Comparison of ENCODE assay signal across 14 cellular contexts in genomic region chr12:34393086-34393820, GRCh38.
DNase-seq lines count a peak whose midpoint lies in the region; ATAC-seq and TF ChIP-seq lines count a peak whose summit lies in the region.
"Had no signal": no experiment of that assay in that cellular context is flagged by ENCODE, and none has a peak within 500 bp of the region (broad histone marks: within the 10 kb centered on the region; RNA-seq: fewer than 3 reads in every experiment).

No MANE protein-coding gene starts in this region.

- H3K36me3 ChIP-seq in right atrium auricular region (no peaks in the 10 kb centered on the region), mammary epithelial cell (ENCODE audit: insufficient read depth, low read length) (no peaks in the 10 kb centered on the region)
- H3K36me3 ChIP-seq: esophagus squamous epithelium had no signal

- H3K9ac ChIP-seq in mammary epithelial cell (ENCODE audit: insufficient read depth, low read length) = no peak overlapping the region

- no peak for TF ChIP-seq CTCF in GM13977 (IDR thresholded peaks at IDR 0.05; ENCODE audit: extremely low read depth, insufficient read depth, missing control alignments)
- TF ChIP-seq CTCF in right atrium auricular region (IDR thresholded peaks at IDR 0.05) = no peak
- no peak for TF ChIP-seq CTCF in progenitor cell of endocrine pancreas (IDR thresholded peaks at IDR 0.05; ENCODE audit: unreplicated experiment)
- TF ChIP-seq CTCF in mammary epithelial cell (conservative IDR thresholded peaks at IDR 0.05 in 1 of 2, IDR thresholded peaks at IDR 0.05 in 1 of 2; ENCODE audit: extremely low read depth in 1 of 2, insufficient read depth in 1 of 2, low read depth in 1 of 2, low read length in 2 of 2) = no peak

- no peaks in the 10 kb centered on the region for H3K4me1 Mint-ChIP-seq in progenitor cell of endocrine pancreas (ENCODE audit: low read depth)
- H3K4me1 Mint-ChIP-seq: B cell had no signal

- dilution Hi-C loops in mammary epithelial cell (cut with HindIII; ENCODE audit: low sequenced_read_pairs) = no loop called here

- H3K27me3 Mint-ChIP-seq in progenitor cell of endocrine pancreas = no peaks in the 10 kb centered on the region
- H3K27me3 Mint-ChIP-seq: B cell had no signal

- H3K27ac ChIP-seq in right atrium auricular region (no peak overlapping the region), mammary epithelial cell (ENCODE audit: insufficient read depth, low read depth, low read length) (no peak overlapping the region)
- H3K27ac ChIP-seq: esophagus squamous epithelium had no signal

- H3K79me2 ChIP-seq in mammary epithelial cell (ENCODE audit: insufficient read depth, low read length) = no peaks in the 10 kb centered on the region

- DNase-seq in GM13977 (ENCODE audit: low spot score) = peak; percentile 2
- peak; percentile 7 for DNase-seq in activated naive CD4-positive, alpha-beta T cell treated with anti-CD3 and anti-CD28 coated beads, Interleukin-2, amount 50 U/mL, for 16 hours
- peak; percentile 50 for DNase-seq in right atrium auricular region (ENCODE audit: low spot score)
- DNase-seq in progenitor cell of endocrine pancreas (ENCODE audit: low spot score, unreplicated experiment) = peak; percentile 9
- DNase-seq in stimulated activated CD4-positive, alpha-beta T cell treated with anti-CD3 and anti-CD28 coated beads, Interleukin-4, amount 100 ng/mL, for 24 hours = no peak
- no peak for DNase-seq in mammary epithelial cell
- no peak for DNase-seq in SHP77 (lab: John Stamatoyannopoulos, UW)
- DNase-seq: activated CD4-positive, alpha-beta T cell treated with anti-CD3 and anti-CD28 coated beads for 1 hour; esophagus squamous epithelium; MV-4-11; NCI-H2081 had no signal

- in situ Hi-C loops in GM13977 (cut with MboI; ENCODE audit: low pct_unique_long_range_greater_than_20kb, low sequenced_read_pairs, unreplicated experiment) = no loop called here
- in situ Hi-C loops in mammary epithelial cell (cut with MboI; ENCODE audit: low sequenced_read_pairs in 2 of 2) = no loop called here

- H3K9me3 ChIP-seq in right atrium auricular region (peaks cover 0 to 8% of the 10 kb centered on the region in 2 donors), mammary epithelial cell (replicated peaks; ENCODE audit: insufficient read depth, low read length) (peaks cover 60% of the 10 kb centered on the region)

- no peaks in the 10 kb centered on the region for H3K4me1 ChIP-seq in right atrium auricular region
- no peaks in the 10 kb centered on the region for H3K4me1 ChIP-seq in mammary epithelial cell (ENCODE audit: insufficient read depth, low read length)
- H3K4me1 ChIP-seq: esophagus squamous epithelium had no signal

- H3K9me3 Mint-ChIP-seq in progenitor cell of endocrine pancreas (ENCODE audit: low read depth) = peaks cover 56% of the 10 kb centered on the region
- H3K9me3 Mint-ChIP-seq: activated T-cell treated with anti-CD3 and anti-CD28 coated beads, Interleukin-2, amount 50 U/mL, for 4 hours had no signal

- H3K4me3 Mint-ChIP-seq in progenitor cell of endocrine pancreas (ENCODE audit: low read depth) = no peak overlapping the region
- H3K4me3 Mint-ChIP-seq: activated T-cell treated with anti-CD3 and anti-CD28 coated beads, Interleukin-2, amount 50 U/mL, for 4 hours; B cell had no signal

- CTCF ChIA-PET in mammary epithelial cell (lab: Charles Lee; ENCODE audit: low non-redundant PET) = no interaction called here

- WGBS in mammary epithelial cell (ENCODE audit: low coverage, missing lambda C conversion rate) = 38% methylated on average over 20 of the region's 35 CpGs

- H3K4me3 ChIP-seq in right atrium auricular region (no peak overlapping the region), mammary epithelial cell (replicated peaks in 1 of 3; ENCODE audit: insufficient read depth in 1 of 3, low read depth in 2 of 3, low read length in 3 of 3) (no peak overlapping the region)
- H3K4me3 ChIP-seq: esophagus squamous epithelium had no signal

- H4K20me1 ChIP-seq in mammary epithelial cell (ENCODE audit: insufficient read depth, low read length) = no peaks in the 10 kb centered on the region

- no peak for ATAC-seq in HG03135 (IDR thresholded peaks at IDR 0.05; ENCODE audit: unreplicated experiment)
- ATAC-seq: activated T-cell treated with anti-CD3 and anti-CD28 coated beads, Interleukin-2, amount 50 U/mL, for 4 hours had no signal

- no peak overlapping the region for H3K4me2 ChIP-seq in mammary epithelial cell (ENCODE audit: insufficient read depth, low read depth, low read length)

- no peaks in the 10 kb centered on the region for H3K27me3 ChIP-seq in right atrium auricular region
- H3K27me3 ChIP-seq in mammary epithelial cell (ENCODE audit: insufficient read depth, low read length) = no peaks in the 10 kb centered on the region
- H3K27me3 ChIP-seq: esophagus squamous epithelium had no signal

- BruUV-seq in mammary epithelial cell (replicated peaks; lab: Mats Ljungman, UMichigan) = no TSS peak

- peaks cover 3% of the 10 kb centered on the region for H3K36me3 Mint-ChIP-seq in progenitor cell of endocrine pancreas (ENCODE audit: insufficient read depth)

- no peak overlapping the region for H2AFZ ChIP-seq in mammary epithelial cell (ENCODE audit: low read depth, low read length)

- no peak overlapping the region for H3K27ac Mint-ChIP-seq in progenitor cell of endocrine pancreas
- H3K27ac Mint-ChIP-seq: B cell had no signal

- intact Hi-C loops in mammary epithelial cell (cut with micrococcal nuclease) = no loop called here

Comparison
In these comparisons a context has a peak if more than half of its experiments do, and no peak if none do; other contexts are left out.
1. DNase-seq: peak in GM13977 (single experiment), activated naive CD4-positive, alpha-beta T cell treated with anti-CD3 and anti-CD28 coated beads, Interleukin-2, amount 50 U/mL, for 16 hours (single experiment), right atrium auricular region (single experiment) and progenitor cell of endocrine pancreas (single experiment); none in stimulated activated CD4-positive, alpha-beta T cell treated with anti-CD3 and anti-CD28 coated beads, Interleukin-4, amount 100 ng/mL, for 24 hours (single experiment), mammary epithelial cell (single experiment) and SHP77 (0 of 2).